ENCODE assay signal across 1 cellular context in genomic region chr16:67504190-67505021, GRCh38.
TF ChIP-seq lines count a peak whose summit lies in the region.

No MANE protein-coding gene starts in this region.

TF ChIP-seq in HepG2, 621 proteins besides CTCF, POLR2A, EP300 and RAD21:
- TF ChIP-seq ZC3H13 (CRISPR knock-in tag; IDR thresholded peaks at IDR 0.05), result no peak
- no peak for TF ChIP-seq ZNF614 (CRISPR knock-in tag; IDR thresholded peaks at IDR 0.05; ENCODE audit: borderline replicate concordance)
- no peak for TF ChIP-seq GABPA (IDR thresholded peaks at IDR 0.05; ENCODE audit: low read depth, low read length)
- TF ChIP-seq GABPA (CRISPR knock-in tag; IDR thresholded peaks at IDR 0.05; ENCODE audit: low read depth), result peak; percentile 71
- TF ChIP-seq ZMYM3 (CRISPR knock-in tag; IDR thresholded peaks at IDR 0.05), result peak; percentile 47; the same call in 1 of the 2 replicates
- no peak for TF ChIP-seq ZNF766 (CRISPR knock-in tag; IDR thresholded peaks at IDR 0.05; ENCODE audit: borderline replicate concordance)
- TF ChIP-seq SAP130 (CRISPR knock-in tag; IDR thresholded peaks at IDR 0.05; ENCODE audit: low read depth), result peak; percentile 42; the same call in 1 of the 2 replicates
- TF ChIP-seq ZKSCAN1 (IDR thresholded peaks at IDR 0.05; ENCODE audit: low read length), result no peak
- peak; percentile 80 for TF ChIP-seq FOSL2 (CRISPR knock-in tag; IDR thresholded peaks at IDR 0.05)
- peak; percentile 43; the same call in 1 of the 2 replicates for TF ChIP-seq TFE3 (CRISPR knock-in tag; IDR thresholded peaks at IDR 0.05)
- TF ChIP-seq ETV5 (CRISPR knock-in tag; IDR thresholded peaks at IDR 0.05; ENCODE audit: borderline replicate concordance), result peak; percentile 50; the same call in 1 of the 2 replicates
- TF ChIP-seq ZNF770 (CRISPR knock-in tag; IDR thresholded peaks at IDR 0.05), result peak; percentile 98
